Comparison of ENCODE assay signal across 1 cellular context in genomic region chr7:114530074-114530611, GRCh38.
TF ChIP-seq lines count a peak whose summit lies in the region.

No MANE protein-coding gene starts in this region.

TF ChIP-seq in HepG2, 621 proteins besides CTCF, POLR2A, EP300 and RAD21 (continued from another document):
- no peak for TF ChIP-seq ZNF567 (CRISPR knock-in tag; IDR thresholded peaks at IDR 0.05; ENCODE audit: borderline replicate concordance)
- TF ChIP-seq ZBTB21 (CRISPR knock-in tag; IDR thresholded peaks at IDR 0.05): no peak
- TF ChIP-seq, protein P1, sequence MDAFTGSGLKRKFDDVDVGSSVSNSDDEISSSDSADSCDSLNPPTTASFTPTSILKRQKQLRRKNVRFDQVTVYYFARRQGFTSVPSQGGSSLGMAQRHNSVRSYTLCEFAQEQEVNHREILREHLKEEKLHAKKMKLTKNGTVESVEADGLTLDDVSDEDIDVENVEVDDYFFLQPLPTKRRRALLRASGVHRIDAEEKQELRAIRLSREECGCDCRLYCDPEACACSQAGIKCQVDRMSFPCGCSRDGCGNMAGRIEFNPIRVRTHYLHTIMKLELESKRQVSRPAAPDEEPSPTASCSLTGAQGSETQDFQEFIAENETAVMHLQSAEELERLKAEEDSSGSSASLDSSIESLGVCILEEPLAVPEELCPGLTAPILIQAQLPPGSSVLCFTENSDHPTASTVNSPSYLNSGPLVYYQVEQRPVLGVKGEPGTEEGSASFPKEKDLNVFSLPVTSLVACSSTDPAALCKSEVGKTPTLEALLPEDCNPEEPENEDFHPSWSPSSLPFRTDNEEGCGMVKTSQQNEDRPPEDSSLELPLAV (CRISPR knock-in tag; conservative IDR thresholded peaks at IDR 0.05; ENCODE audit: low read depth): no peak
